Comparison of ENCODE assay signal across 1 cellular context in genomic region chr3:53045784-53046170, GRCh38.
TF ChIP-seq lines count a peak whose summit lies in the region.

Gene SFMBT1 (minus strand): TSS chr3:53046073. CDS start chr3:52969128, 76,945 bp downstream.

TF ChIP-seq in HepG2, 621 proteins besides CTCF, POLR2A, EP300 and RAD21 (continued from another document and continues in another):
- TF ChIP-seq ZBTB40 (IDR thresholded peaks at IDR 0.05) (no peak), ZBTB40 (CRISPR knock-in tag; IDR thresholded peaks at IDR 0.05) (no peak), GMEB1 (CRISPR knock-in tag; IDR thresholded peaks at IDR 0.05; ENCODE audit: borderline replicate concordance) (0 out of 2 replicates have a peak, but pooled peaks have one; percentile 19), YY1 (IDR thresholded peaks at IDR 0.05; ENCODE audit: insufficient read depth, insufficient replicate concordance, low read depth, low read length) (peak; percentile 63), KAT7 (CRISPR knock-in tag; IDR thresholded peaks at IDR 0.05; ENCODE audit: borderline replicate concordance) (no peak), MAX (IDR thresholded peaks at IDR 0.05) (peak; percentile 18; the same call in 1 of the 2 replicates), BATF2 (CRISPR knock-in tag; IDR thresholded peaks at IDR 0.05) (0 out of 2 replicates have a peak, but pooled peaks have one; percentile 12), ZBTB10 (CRISPR knock-in tag; IDR thresholded peaks at IDR 0.05; ENCODE audit: borderline replicate concordance) (peak; percentile 27; the same call in 1 of the 2 replicates), RXRA (CRISPR knock-in tag; IDR thresholded peaks at IDR 0.05) (0 out of 2 replicates have a peak, but pooled peaks have one; percentile 4), ZSCAN20 (CRISPR knock-in tag; IDR thresholded peaks at IDR 0.05; ENCODE audit: borderline replicate concordance) (peak; percentile 75; the same call in 1 of the 2 replicates), ZNF10 (CRISPR knock-in tag; IDR thresholded peaks at IDR 0.05; ENCODE audit: borderline replicate concordance, low read depth) (no peak), TFE3 (CRISPR knock-in tag; IDR thresholded peaks at IDR 0.05) (0 out of 2 replicates have a peak, but pooled peaks have one; percentile 21), HNRNPK (IDR thresholded peaks at IDR 0.05; ENCODE audit: low read depth, low read length, poor library complexity, severe bottlenecking) (peak; percentile 17), WIZ (CRISPR knock-in tag; IDR thresholded peaks at IDR 0.05) (no peak), ZNF878 (CRISPR knock-in tag; IDR thresholded peaks at IDR 0.05) (no peak), ZNF800 (CRISPR knock-in tag; IDR thresholded peaks at IDR 0.05) (0 out of 2 replicates have a peak, but pooled peaks have one; percentile 32), NCOA2 (CRISPR knock-in tag; IDR thresholded peaks at IDR 0.05) (peak; percentile 12; the same call in 1 of the 2 replicates), PHF8 (CRISPR knock-in tag; IDR thresholded peaks at IDR 0.05) (peak; percentile 73), HES4 (CRISPR knock-in tag; IDR thresholded peaks at IDR 0.05; ENCODE audit: borderline replicate concordance) (peak; percentile 56; the same call in 1 of the 2 replicates), ZFX (CRISPR knock-in tag; IDR thresholded peaks at IDR 0.05; ENCODE audit: low read depth) (peak; percentile 31; the same call in 1 of the 2 replicates), ZNF354B (CRISPR knock-in tag; IDR thresholded peaks at IDR 0.05) (no peak), ZNF24 (IDR thresholded peaks at IDR 0.05) (no peak), ZSCAN29 (CRISPR knock-in tag; conservative IDR thresholded peaks at IDR 0.05) (no peak), KMT2B (CRISPR knock-in tag; IDR thresholded peaks at IDR 0.05) (0 out of 2 replicates have a peak, but pooled peaks have one; percentile 25), ZSCAN31 (CRISPR knock-in tag; IDR thresholded peaks at IDR 0.05; ENCODE audit: low read depth) (0 out of 2 replicates have a peak, but pooled peaks have one; percentile 29), ZNF563 (CRISPR knock-in tag; IDR thresholded peaks at IDR 0.05) (peak; percentile 75; the same call in 1 of the 2 replicates), ZNF446 (CRISPR knock-in tag; IDR thresholded peaks at IDR 0.05) (0 out of 2 replicates have a peak, but pooled peaks have one; percentile 27), HOXD1 (CRISPR knock-in tag; IDR thresholded peaks at IDR 0.05) (0 out of 2 replicates have a peak, but pooled peaks have one; percentile 52), ZNF207 (IDR thresholded peaks at IDR 0.05; ENCODE audit: borderline replicate concordance) (no peak), ZNF263 (CRISPR knock-in tag; IDR thresholded peaks at IDR 0.05) (peak; percentile 90), ZBTB2 (CRISPR knock-in tag; IDR thresholded peaks at IDR 0.05; ENCODE audit: low read depth) (peak; percentile 77), GABPB1 (CRISPR knock-in tag; IDR thresholded peaks at IDR 0.05) (no peak; the same call in 1 of the 2 replicates), ZNF441 (CRISPR knock-in tag; IDR thresholded peaks at IDR 0.05; ENCODE audit: borderline replicate concordance) (0 out of 2 replicates have a peak, but pooled peaks have one; percentile 43), MXD4 (CRISPR knock-in tag; IDR thresholded peaks at IDR 0.05) (no peak), ZNF777 (CRISPR knock-in tag; IDR thresholded peaks at IDR 0.05) (0 out of 2 replicates have a peak, but pooled peaks have one; percentile 12)
